In genomic region chr17:71200597-71200996, GRCh38 we compare ENCODE assay signal across 26 cellular contexts.
"Had no signal": no experiment of that assay in that cellular context is flagged by ENCODE, and none has a peak within 500 bp of the region (broad histone marks: within the 10 kb centered on the region; RNA-seq: fewer than 3 reads in every experiment).

No MANE protein-coding gene starts in this region.

- H3K4me3 ChIP-seq: adrenal gland had no signal

- H3K36me3 Mint-ChIP-seq: WTC11 had no signal

- H3K27me3 Mint-ChIP-seq: activated CD4-positive, alpha-beta T cell treated with anti-CD3 and anti-CD28 coated beads for 36 hours; activated CD4-positive, alpha-beta T cell treated with anti-CD3 and anti-CD28 coated beads, Interleukin-2, amount 10 ng/mL, durations not matched to agents 7 days and 5 days; activated T-cell treated with anti-CD3 and anti-CD28 coated beads, Interleukin-2, amount 50 U/mL, for 24 hours had no signal

- ATAC-seq: activated CD4-positive, alpha-beta T cell treated with anti-CD3 and anti-CD28 coated beads for 36 hours; activated CD4-positive, CD25-positive, alpha-beta regulatory T cell treated with anti-CD3 and anti-CD28 coated beads, Interleukin-2, amount 50 U/mL, for 24 hours; activated CD8-positive, alpha-beta T cell treated with anti-CD3 and anti-CD28 coated beads, Interleukin-2, amount 10 ng/mL, durations not matched to agents 7 days and 5 days; activated naive CD4-positive, alpha-beta T cell treated with anti-CD3 and anti-CD28 coated beads, Interleukin-2, amount 50 U/mL, for 72 hours; PC-3; WTC11 had no signal

- H3K4me1 ChIP-seq: adrenal gland had no signal

- H3K27me3 ChIP-seq: adrenal gland, brain microvascular endothelial cell had no signal

- H3K9me3 ChIP-seq: adrenal gland had no signal

- H3K27ac Mint-ChIP-seq: activated CD4-positive, alpha-beta T cell treated with anti-CD3 and anti-CD28 coated beads for 36 hours; activated CD4-positive, alpha-beta T cell treated with anti-CD3 and anti-CD28 coated beads, Interleukin-2, amount 10 ng/mL, durations not matched to agents 7 days and 5 days; activated CD8-positive, alpha-beta T cell treated with anti-CD3 and anti-CD28 coated beads, Interleukin-2, amount 10 ng/mL, durations not matched to agents 7 days and 5 days; activated naive CD4-positive, alpha-beta T cell treated with anti-CD3 and anti-CD28 coated beads for 36 hours; activated naive CD4-positive, alpha-beta T cell treated with anti-CD3 and anti-CD28 coated beads, Interleukin-2, amount 50 U/mL, for 72 hours; activated T-cell treated with anti-CD3 and anti-CD28 coated beads, Interleukin-2, amount 50 U/mL, for 24 hours; T-helper 1 cell treated with Interleukin-12 subunit alpha and Interleukin-12 subunit beta and Interleukin-4 antibody, amounts not matched to agents 30 μg/mL and 1 μg/mL, for 36 hours; T-helper 2 cell treated with Interferon-gamma antibody and Interleukin-4, amounts not matched to agents 5 μg/mL and 100 μg/mL, for 36 hours; WTC11 had no signal

- H3K4me1 Mint-ChIP-seq: activated CD4-positive, alpha-beta T cell treated with anti-CD3 and anti-CD28 coated beads for 36 hours; activated CD4-positive, alpha-beta T cell treated with anti-CD3 and anti-CD28 coated beads, Interleukin-2, amount 10 ng/mL, durations not matched to agents 7 days and 5 days; WTC11 had no signal

- H3K27ac ChIP-seq: adrenal gland, brain microvascular endothelial cell had no signal

- H3K9me3 Mint-ChIP-seq: activated CD4-positive, alpha-beta T cell treated with anti-CD3 and anti-CD28 coated beads, Interleukin-2, amount 10 ng/mL, durations not matched to agents 7 days and 5 days; activated naive CD4-positive, alpha-beta T cell treated with anti-CD3 and anti-CD28 coated beads for 36 hours had no signal

- DNase-seq: activated CD4-positive, alpha-beta T cell treated with anti-CD3 and anti-CD28 coated beads for 36 hours; activated CD4-positive, alpha-beta T cell treated with anti-CD3 and anti-CD28 coated beads, Interleukin-2, amount 10 ng/mL, durations not matched to agents 7 days and 5 days; activated CD4-positive, alpha-beta T cell treated with anti-CD3 and anti-CD28 coated beads, Interleukin-2, amount 50 U/mL, for 48 hours; activated CD8-positive, alpha-beta T cell treated with anti-CD3 and anti-CD28 coated beads, Interleukin-2, amount 10 ng/mL, durations not matched to agents 7 days and 5 days; activated gamma-delta T cell treated with Interleukin-2 at 50 U/mL for 16 hours; activated naive CD4-positive, alpha-beta T cell treated with anti-CD3 and anti-CD28 coated beads for 36 hours; activated T-cell treated with anti-CD3 and anti-CD28 coated beads, Interleukin-2, amount 50 U/mL, for 24 hours; adrenal gland; brain microvascular endothelial cell; central memory CD4-positive, alpha-beta T cell; NCI-H1105 treated with DMSO at 0.1 percent for 48 hours; NCI-H1436; NCI-H1694; NCI-H1930; NCI-H2081 treated with DMSO at 0.1 percent for 48 hours; NCI-H226; NCI-H446 treated with DMSO at 0.1 percent for 48 hours; NCI-H524; NCI-H69; PC-3; Right ventricle myocardium superior had no signal

- H3K4me3 Mint-ChIP-seq: activated CD4-positive, alpha-beta T cell treated with anti-CD3 and anti-CD28 coated beads for 36 hours; activated CD4-positive, alpha-beta T cell treated with anti-CD3 and anti-CD28 coated beads, Interleukin-2, amount 10 ng/mL, durations not matched to agents 7 days and 5 days; activated CD8-positive, alpha-beta T cell treated with anti-CD3 and anti-CD28 coated beads, Interleukin-2, amount 10 ng/mL, durations not matched to agents 7 days and 5 days; activated naive CD4-positive, alpha-beta T cell treated with anti-CD3 and anti-CD28 coated beads for 36 hours; activated T-cell treated with anti-CD3 and anti-CD28 coated beads, Interleukin-2, amount 50 U/mL, for 24 hours; T-helper 1 cell treated with Interleukin-12 subunit alpha and Interleukin-12 subunit beta and Interleukin-4 antibody, amounts not matched to agents 30 μg/mL and 1 μg/mL, for 36 hours; T-helper 2 cell treated with Interferon-gamma antibody and Interleukin-4, amounts not matched to agents 5 μg/mL and 100 μg/mL, for 36 hours; WTC11 had no signal

- H3K36me3 ChIP-seq: adrenal gland, brain microvascular endothelial cell had no signal
